In the genomic region with DNA sequence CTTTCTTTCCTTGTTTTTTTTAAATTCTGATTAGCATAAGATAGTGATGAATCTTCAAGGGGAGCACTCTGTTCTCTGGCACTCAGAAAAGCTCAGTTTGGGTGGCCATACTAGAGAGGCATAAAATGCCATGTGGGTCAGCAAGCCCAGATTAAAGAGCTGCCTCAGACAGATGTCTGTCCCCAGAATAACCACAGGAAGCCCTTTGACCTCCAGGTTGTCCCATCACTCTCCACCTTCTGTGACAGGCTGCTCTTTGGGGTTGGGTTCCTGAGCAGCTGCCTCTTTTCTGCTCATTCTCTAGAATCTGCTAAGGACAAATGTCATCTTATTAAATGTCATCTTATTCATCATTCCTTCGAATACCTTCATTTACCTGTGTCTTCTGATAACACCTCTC, we compare ENCODE assay signal across 32 cellular contexts.
"Had no signal": no experiment of that assay in that cellular context is flagged by ENCODE, and none has a peak within 500 bp of the region (broad histone marks: within the 10 kb centered on the region; RNA-seq: fewer than 3 reads in every experiment).

No MANE protein-coding gene starts in this region.

- H3K27me3 ChIP-seq: SJSA1 had no signal

- DNase-seq: Karpas-422, NCI-H1048, NCI-H1092 treated with DMSO at 0.1 percent for 48 hours, NCI-H1105 treated with DMSO at 0.1 percent for 48 hours, NCI-H1417, NCI-H1436, NCI-H146, NCI-H1694, NCI-H187, NCI-H1930, NCI-H2029 treated with DMSO at 0.1 percent for 48 hours, NCI-H2081 treated with DMSO at 0.1 percent for 48 hours, NCI-H2107, NCI-H2171, NCI-H226, NCI-H446 treated with DMSO at 0.1 percent for 48 hours, NCI-H510A, NCI-H524, NCI-H526, NCI-H69, NCI-H748 treated with DMSO at 0.1 percent for 48 hours, NCI-H82, PC-9, SHP77, SIG-M5, SK-N-SH, SW 1271 had no signal

- H3K27ac ChIP-seq: KMS-11, PC-9, RWPE1, SJSA1 had no signal

- H3K4me3 ChIP-seq: PC-9, SJSA1 had no signal

- H3K4me1 ChIP-seq: SJSA1 had no signal

- H3K9me3 ChIP-seq: SJSA1, SK-N-SH had no signal

- H3K36me3 ChIP-seq: SJSA1 had no signal

- ATAC-seq: Panc1, Right ventricle myocardium inferior had no signal
